In the genomic region with DNA sequence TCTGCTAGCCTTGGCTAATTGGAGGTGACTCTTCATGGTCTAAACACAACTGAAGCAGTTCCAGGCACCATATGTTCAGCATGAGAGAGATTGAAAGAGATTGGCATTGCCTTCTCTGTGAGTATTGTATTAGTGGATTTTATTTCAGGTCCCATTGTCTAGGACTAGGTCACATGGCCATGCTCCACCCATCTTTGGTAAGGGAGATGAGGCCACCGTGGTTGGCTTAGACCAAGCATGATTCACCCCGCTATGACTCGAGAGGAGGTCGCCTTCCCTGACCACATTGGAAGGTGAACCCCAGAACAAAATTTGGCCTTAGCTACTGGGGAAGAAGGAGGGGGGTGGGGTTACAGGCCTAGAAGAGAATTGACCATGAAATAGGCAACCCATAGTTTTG, we compare ENCODE assay signal across 1 cellular context.
TF ChIP-seq lines count a peak whose summit lies in the region.

No MANE protein-coding gene starts in this region.

TF ChIP-seq in K562, 482 proteins besides CTCF, POLR2A, EP300 and RAD21 (continued from another document):
- TF ChIP-seq, protein P1, sequence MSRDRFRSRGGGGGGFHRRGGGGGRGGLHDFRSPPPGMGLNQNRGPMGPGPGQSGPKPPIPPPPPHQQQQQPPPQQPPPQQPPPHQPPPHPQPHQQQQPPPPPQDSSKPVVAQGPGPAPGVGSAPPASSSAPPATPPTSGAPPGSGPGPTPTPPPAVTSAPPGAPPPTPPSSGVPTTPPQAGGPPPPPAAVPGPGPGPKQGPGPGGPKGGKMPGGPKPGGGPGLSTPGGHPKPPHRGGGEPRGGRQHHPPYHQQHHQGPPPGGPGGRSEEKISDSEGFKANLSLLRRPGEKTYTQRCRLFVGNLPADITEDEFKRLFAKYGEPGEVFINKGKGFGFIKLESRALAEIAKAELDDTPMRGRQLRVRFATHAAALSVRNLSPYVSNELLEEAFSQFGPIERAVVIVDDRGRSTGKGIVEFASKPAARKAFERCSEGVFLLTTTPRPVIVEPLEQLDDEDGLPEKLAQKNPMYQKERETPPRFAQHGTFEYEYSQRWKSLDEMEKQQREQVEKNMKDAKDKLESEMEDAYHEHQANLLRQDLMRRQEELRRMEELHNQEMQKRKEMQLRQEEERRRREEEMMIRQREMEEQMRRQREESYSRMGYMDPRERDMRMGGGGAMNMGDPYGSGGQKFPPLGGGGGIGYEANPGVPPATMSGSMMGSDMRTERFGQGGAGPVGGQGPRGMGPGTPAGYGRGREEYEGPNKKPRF (IDR thresholded peaks at IDR 0.05; ENCODE audit: low read depth, low read length), result no peak
- TF ChIP-seq ZBTB7A (IDR thresholded peaks at IDR 0.05; ENCODE audit: borderline replicate concordance, control insufficient read depth, low read depth, low read length) (no peak), ZNF644 (tag; IDR thresholded peaks at IDR 0.05; ENCODE audit: low read depth) (no peak), CBX3 (IDR thresholded peaks at IDR 0.05; ENCODE audit: borderline replicate concordance in 1 of 2, low read length in 2 of 2) (no peak), YY1 (IDR thresholded peaks at IDR 0.05; ENCODE audit: borderline replicate concordance in 1 of 3, control insufficient read depth in 1 of 3, extremely low read depth in 1 of 3, insufficient read depth in 3 of 3, insufficient read length in 1 of 3, insufficient replicate concordance in 2 of 3, low read depth in 1 of 3, low read length in 2 of 3) (peak in 2 of 3 experiments; percentile 25 to 72), IRF2 (CRISPR knock-in tag; IDR thresholded peaks at IDR 0.05) (no peak), RAD51 (IDR thresholded peaks at IDR 0.05; ENCODE audit: borderline replicate concordance, low read depth) (peak; percentile 59; the same call in 1 of the 2 replicates)
- TF ChIP-seq, protein P2, sequence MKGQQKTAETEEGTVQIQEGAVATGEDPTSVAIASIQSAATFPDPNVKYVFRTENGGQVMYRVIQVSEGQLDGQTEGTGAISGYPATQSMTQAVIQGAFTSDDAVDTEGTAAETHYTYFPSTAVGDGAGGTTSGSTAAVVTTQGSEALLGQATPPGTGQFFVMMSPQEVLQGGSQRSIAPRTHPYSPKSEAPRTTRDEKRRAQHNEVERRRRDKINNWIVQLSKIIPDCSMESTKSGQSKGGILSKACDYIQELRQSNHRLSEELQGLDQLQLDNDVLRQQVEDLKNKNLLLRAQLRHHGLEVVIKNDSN (CRISPR knock-in tag; IDR thresholded peaks at IDR 0.05), result peak; percentile 84
- TF ChIP-seq, protein P3, sequence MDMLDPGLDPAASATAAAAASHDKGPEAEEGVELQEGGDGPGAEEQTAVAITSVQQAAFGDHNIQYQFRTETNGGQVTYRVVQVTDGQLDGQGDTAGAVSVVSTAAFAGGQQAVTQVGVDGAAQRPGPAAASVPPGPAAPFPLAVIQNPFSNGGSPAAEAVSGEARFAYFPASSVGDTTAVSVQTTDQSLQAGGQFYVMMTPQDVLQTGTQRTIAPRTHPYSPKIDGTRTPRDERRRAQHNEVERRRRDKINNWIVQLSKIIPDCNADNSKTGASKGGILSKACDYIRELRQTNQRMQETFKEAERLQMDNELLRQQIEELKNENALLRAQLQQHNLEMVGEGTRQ (CRISPR knock-in tag; IDR thresholded peaks at IDR 0.05), result peak; percentile 68
